Comparison of ENCODE assay signal across 19 cellular contexts in the genomic region with DNA sequence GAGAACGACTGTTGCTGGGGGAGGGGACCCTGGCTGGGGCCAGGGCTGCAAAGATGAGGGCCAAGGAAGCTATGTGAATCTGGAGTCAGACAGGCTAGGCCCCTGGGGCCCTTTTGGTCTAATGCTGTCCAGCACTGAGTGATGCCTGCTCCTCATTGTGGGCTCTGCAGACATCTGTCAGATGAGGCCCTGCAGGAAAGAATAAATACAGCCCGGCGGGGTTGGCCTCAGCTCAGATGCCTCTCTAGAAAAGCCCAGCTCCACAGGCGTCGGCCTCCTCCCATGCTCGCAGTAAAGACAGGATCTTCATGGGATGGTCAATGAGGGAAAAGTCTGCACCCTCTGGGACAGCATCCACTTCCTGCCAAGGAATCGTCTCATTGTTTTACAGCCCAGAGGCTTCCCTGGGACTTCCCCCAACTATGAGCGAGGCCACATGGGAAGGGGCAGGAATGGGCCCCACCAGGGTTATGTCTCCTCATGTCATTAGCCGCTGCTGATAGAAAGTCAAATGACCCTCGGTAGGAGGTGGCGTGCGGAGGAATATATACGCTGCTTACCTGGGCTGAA.
DNase-seq lines count a peak whose midpoint lies in the region; ATAC-seq, FAIRE-seq and TF ChIP-seq lines count a peak whose summit lies in the region.
"Had no signal": no experiment of that assay in that cellular context is flagged by ENCODE, and none has a peak within 500 bp of the region (broad histone marks: within the 10 kb centered on the region; RNA-seq: fewer than 3 reads in every experiment).

No MANE protein-coding gene starts in this region.

- POLR2A ChIA-PET in WTC11 (lab: Charles Lee), result no interaction called here

- no peak for ATAC-seq in right cardiac atrium
- peak; percentile 23; the same call in 1 of the 2 replicates for ATAC-seq in WTC11
- no peak for ATAC-seq in GM18868 (IDR thresholded peaks at IDR 0.05; ENCODE audit: unreplicated experiment)

- H3K4me3 ChIP-seq in right cardiac atrium (ENCODE audit: low read length) (no peak overlapping the region), right atrium auricular region (no peak overlapping the region), kidney (ENCODE audit: low read length in 2 of 2) (no peak overlapping the region)
- H3K4me3 ChIP-seq: HAP-1 had no signal

- CTCF ChIA-PET in WTC11 (lab: Charles Lee), result interaction anchor here (1.1 kb wide), 1 partner anchor 57 kb away, joined by 4 read pairs; no protein-coding TSS in a partner anchor

- TF ChIP-seq CTCF in right atrium auricular region (IDR thresholded peaks at IDR 0.05) (no peak), WTC11 (IDR thresholded peaks at IDR 0.05) (no peak), kidney (IDR thresholded peaks at IDR 0.05; ENCODE audit: borderline replicate concordance, extremely low read depth, insufficient read depth) (no peak)

- no peak overlapping the region for H3K27ac Mint-ChIP-seq in WTC11
- H3K27ac Mint-ChIP-seq: CD4-positive, alpha-beta T cell; IgD-negative memory B cell had no signal

- DNase-seq in right cardiac atrium, result peak in 2 of 3 donors; percentile 14 to 18
- DNase-seq in right atrium auricular region (ENCODE audit: low spot score), result no peak
- DNase-seq in WTC11 (ENCODE audit: low spot score), result no peak
- DNase-seq in kidney, result peak; percentile 37
- no peak for DNase-seq in DMS153 treated with DMSO at 0.1 percent for 48 hours (lab: John Stamatoyannopoulos, UW; ENCODE audit: unreplicated experiment)
- DNase-seq in NCI-H2196 treated with DMSO at 0.1 percent for 48 hours (lab: John Stamatoyannopoulos, UW; ENCODE audit: unreplicated experiment), result no peak
- no peak for DNase-seq in H4 (ENCODE audit: low spot score)
- DNase-seq: 8988T; AML-193; C1 segment of cervical spinal cord; CD4-positive, alpha-beta T cell; DMS79 treated with DMSO at 0.1 percent for 48 hours; EL; GDM1; KG1 had no signal

- no peak overlapping the region for H3K9ac ChIP-seq in kidney (ENCODE audit: low read length in 2 of 2)

- H3K4me1 Mint-ChIP-seq in WTC11, result peaks cover 23% of the 10 kb centered on the region

- intact Hi-C loops in right cardiac atrium (cut with DNase I), result no loop called here
- intact Hi-C loops in kidney (cut with DNase I), result no loop called here

- WGBS in right cardiac atrium, result 63% methylated on average over 13 of the region's 13 CpGs

- H3K9me3 ChIP-seq in right cardiac atrium (ENCODE audit: control insufficient read depth, low read length), result no peaks in the 10 kb centered on the region
- no peaks in the 10 kb centered on the region for H3K9me3 ChIP-seq in right atrium auricular region
- H3K9me3 ChIP-seq in kidney (ENCODE audit: control insufficient read depth in 1 of 2, low read length in 2 of 2), result no peaks in the 10 kb centered on the region
- H3K9me3 ChIP-seq: HAP-1 had no signal

- H3K36me3 Mint-ChIP-seq in WTC11, result no peaks in the 10 kb centered on the region

- H3K27me3 ChIP-seq in right cardiac atrium (ENCODE audit: control insufficient read depth, insufficient read depth) (no peaks in the 10 kb centered on the region), right atrium auricular region (no peaks in the 10 kb centered on the region)

- H3K4me3 Mint-ChIP-seq in WTC11, result no peak overlapping the region
- H3K4me3 Mint-ChIP-seq: CD4-positive, alpha-beta T cell; IgD-negative memory B cell had no signal

- H3K27me3 Mint-ChIP-seq in WTC11 (ENCODE audit: low read depth), result peaks cover 13% of the 10 kb centered on the region

- H3K4me1 ChIP-seq in right cardiac atrium (ENCODE audit: control insufficient read depth, insufficient read depth, low read length) (peaks cover 2% of the 10 kb centered on the region), right atrium auricular region (peaks cover 0 to 13% of the 10 kb centered on the region in 2 donors), kidney (ENCODE audit: control insufficient read depth in 1 of 2, insufficient read depth in 1 of 2, low read depth in 1 of 2, low read length in 2 of 2) (no peaks in the 10 kb centered on the region)
- H3K4me1 ChIP-seq: HAP-1 had no signal

- no peak for FAIRE-seq in kidney (lab: Jason Lieb, UNC)
- FAIRE-seq: GM18507 had no signal

- H3K27ac ChIP-seq in right cardiac atrium (ENCODE audit: low read length), result no peak overlapping the region
- H3K27ac ChIP-seq in right atrium auricular region, result no peak overlapping the region
- H3K27ac ChIP-seq in kidney (ENCODE audit: low read depth in 2 of 2, low read length in 2 of 2), result no peak overlapping the region

- no peaks in the 10 kb centered on the region for H3K9me3 Mint-ChIP-seq in WTC11
- H3K9me3 Mint-ChIP-seq: CD4-positive, alpha-beta T cell; IgD-negative memory B cell had no signal

- H3K36me3 ChIP-seq in right atrium auricular region (no peaks in the 10 kb centered on the region), kidney (ENCODE audit: control insufficient read depth in 1 of 2, insufficient read depth in 2 of 2, low read length in 2 of 2) (no peaks in the 10 kb centered on the region)
- H3K36me3 ChIP-seq: HAP-1 had no signal

TF ChIP-seq in WTC11, 78 proteins besides CTCF, POLR2A, EP300 and RAD21:
- TF ChIP-seq, protein P1, sequence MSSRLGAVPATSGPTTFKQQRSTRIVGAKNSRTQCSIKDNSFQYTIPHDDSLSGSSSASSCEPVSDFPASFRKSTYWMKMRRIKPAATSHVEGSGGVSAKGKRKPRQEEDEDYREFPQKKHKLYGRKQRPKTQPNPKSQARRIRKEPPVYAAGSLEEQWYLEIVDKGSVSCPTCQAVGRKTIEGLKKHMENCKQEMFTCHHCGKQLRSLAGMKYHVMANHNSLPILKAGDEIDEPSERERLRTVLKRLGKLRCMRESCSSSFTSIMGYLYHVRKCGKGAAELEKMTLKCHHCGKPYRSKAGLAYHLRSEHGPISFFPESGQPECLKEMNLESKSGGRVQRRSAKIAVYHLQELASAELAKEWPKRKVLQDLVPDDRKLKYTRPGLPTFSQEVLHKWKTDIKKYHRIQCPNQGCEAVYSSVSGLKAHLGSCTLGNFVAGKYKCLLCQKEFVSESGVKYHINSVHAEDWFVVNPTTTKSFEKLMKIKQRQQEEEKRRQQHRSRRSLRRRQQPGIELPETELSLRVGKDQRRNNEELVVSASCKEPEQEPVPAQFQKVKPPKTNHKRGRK (CRISPR knock-in tag; IDR thresholded peaks at IDR 0.05; ENCODE audit: borderline replicate concordance), result no peak
- TF ChIP-seq, protein P2, sequence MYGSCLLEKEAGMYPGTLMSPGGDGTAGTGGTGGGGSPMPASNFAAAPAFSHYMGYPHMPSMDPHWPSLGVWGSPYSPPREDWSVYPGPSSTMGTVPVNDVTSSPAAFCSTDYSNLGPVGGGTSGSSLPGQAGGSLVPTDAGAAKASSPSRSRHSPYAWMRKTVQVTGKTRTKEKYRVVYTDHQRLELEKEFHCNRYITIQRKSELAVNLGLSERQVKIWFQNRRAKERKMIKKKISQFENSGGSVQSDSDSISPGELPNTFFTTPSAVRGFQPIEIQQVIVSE (CRISPR knock-in tag; IDR thresholded peaks at IDR 0.05; ENCODE audit: borderline replicate concordance), result no peak
- TF ChIP-seq SP1 (CRISPR knock-in tag; conservative IDR thresholded peaks at IDR 0.05), result no peak

Comparison
In these comparisons a context has a peak if more than half of its experiments do, and no peak if none do; other contexts are left out.
1. DNase-seq: peak in right cardiac atrium (2 of 3) and kidney (single experiment); none in right atrium auricular region (single experiment), WTC11 (single experiment), DMS153 treated with DMSO at 0.1 percent for 48 hours (single experiment), NCI-H2196 treated with DMSO at 0.1 percent for 48 hours (single experiment) and H4 (single experiment).